Comparison of ENCODE assay signal across 21 cellular contexts in genomic region chr6:83758533-83758932, GRCh38. TPM values are rescaled to one million over a fixed set of nuclear protein-coding genes. Genes with fewer than 3 reads are reported as not detected.
DNase-seq lines count a peak whose midpoint lies in the region; ATAC-seq, FAIRE-seq and TF ChIP-seq lines count a peak whose summit lies in the region.
"Had no signal": no experiment of that assay in that cellular context is flagged by ENCODE, and none has a peak within 500 bp of the region (broad histone marks: within the 10 kb centered on the region; RNA-seq: fewer than 3 reads in every experiment).

No MANE protein-coding gene starts in this region.

- no peak for FAIRE-seq in H54 (lab: Jason Lieb, UNC)
- FAIRE-seq: GM12878, GM19239 had no signal

- TF ChIP-seq POLR2A in H54 (IDR thresholded peaks at IDR 0.05; ENCODE audit: low read depth, low read length), result no peak

- H3K9me3 ChIP-seq in right atrium auricular region, result peaks cover 0 to 18% of the 10 kb centered on the region in 2 donors
- H3K9me3 ChIP-seq: SJCRH30 had no signal

- H3K36me3 ChIP-seq in right atrium auricular region, result no peaks in the 10 kb centered on the region
- H3K36me3 ChIP-seq: SJCRH30 had no signal

- intact Hi-C loops in Right ventricle myocardium inferior (cut with DNase I), result no loop called here

- H3K27ac ChIP-seq in right atrium auricular region, result no peak overlapping the region
- H3K27ac ChIP-seq in VCaP, result 0 out of 2 replicates have a peak overlapping the region, but pooled peaks have one; percentile 3
- H3K27ac ChIP-seq: 22Rv1, C4-2B, KMS-11, RWPE1, SJCRH30 had no signal

- no peak overlapping the region for H3K4me3 ChIP-seq in right atrium auricular region
- H3K4me3 ChIP-seq: GM12878, GM23338, SJCRH30 had no signal

- POLR2A ChIA-PET in activated CD8-positive, alpha-beta T cell treated with anti-CD3 and anti-CD28 coated beads, Interleukin-2, amount 10 ng/mL, durations not matched to agents 7 days and 5 days (lab: Charles Lee), result no interaction called here
- POLR2A ChIA-PET in activated CD4-positive, alpha-beta T cell treated with anti-CD3 and anti-CD28 coated beads, Interleukin-2, amount 10 ng/mL, durations not matched to agents 7 days and 5 days (lab: Charles Lee), result no interaction called here

- ATAC-seq in Right ventricle myocardium inferior, result peak; percentile 13
- no peak for ATAC-seq in activated CD8-positive, alpha-beta T cell treated with anti-CD3 and anti-CD28 coated beads, Interleukin-2, amount 10 ng/mL, durations not matched to agents 7 days and 5 days
- ATAC-seq: GM12878, GM23338 had no signal

- no peaks in the 10 kb centered on the region for H3K4me1 ChIP-seq in right atrium auricular region
- H3K4me1 ChIP-seq: SJCRH30 had no signal

- CTCF ChIA-PET in activated CD8-positive, alpha-beta T cell treated with anti-CD3 and anti-CD28 coated beads, Interleukin-2, amount 10 ng/mL, durations not matched to agents 7 days and 5 days (lab: Charles Lee), result no interaction called here
- CTCF ChIA-PET in activated CD4-positive, alpha-beta T cell treated with anti-CD3 and anti-CD28 coated beads, Interleukin-2, amount 10 ng/mL, durations not matched to agents 7 days and 5 days (lab: Charles Lee), result no interaction called here

- DNase-seq in Right ventricle myocardium inferior (ENCODE audit: missing footprints) (no peak), right atrium auricular region (ENCODE audit: low spot score) (no peak), NCI-H1092 treated with DMSO at 0.1 percent for 48 hours (lab: John Stamatoyannopoulos, UW) (peak; percentile 74), NCI-H2171 treated with DMSO at 0.1 percent for 48 hours (lab: John Stamatoyannopoulos, UW) (peak; percentile 77), H54 (ENCODE audit: insufficient read length, low spot score) (no peak)
- no peak for DNase-seq in activated CD8-positive, alpha-beta T cell treated with anti-CD3 and anti-CD28 coated beads, Interleukin-2, amount 10 ng/mL, durations not matched to agents 7 days and 5 days
- DNase-seq in activated CD4-positive, alpha-beta T cell treated with anti-CD3 and anti-CD28 coated beads, Interleukin-2, amount 10 ng/mL, durations not matched to agents 7 days and 5 days, result no peak
- DNase-seq: AML-193, NCI-H146, NCI-H2107, NCI-H226, SJCRH30 had no signal

- no peak overlapping the region for H3K4me3 Mint-ChIP-seq in activated CD8-positive, alpha-beta T cell treated with anti-CD3 and anti-CD28 coated beads, Interleukin-2, amount 10 ng/mL, durations not matched to agents 7 days and 5 days
- no peak overlapping the region for H3K4me3 Mint-ChIP-seq in activated CD4-positive, alpha-beta T cell treated with anti-CD3 and anti-CD28 coated beads, Interleukin-2, amount 10 ng/mL, durations not matched to agents 7 days and 5 days
- H3K4me3 Mint-ChIP-seq: GM23338; T-helper 1 cell treated with Interleukin-12 subunit alpha and Interleukin-12 subunit beta and Interleukin-4 antibody, amounts not matched to agents 30 μg/mL and 1 μg/mL, for 36 hours had no signal

- no peaks in the 10 kb centered on the region for H3K27me3 Mint-ChIP-seq in activated CD8-positive, alpha-beta T cell treated with anti-CD3 and anti-CD28 coated beads, Interleukin-2, amount 10 ng/mL, durations not matched to agents 7 days and 5 days (ENCODE audit: low read depth)
- H3K27me3 Mint-ChIP-seq in activated CD4-positive, alpha-beta T cell treated with anti-CD3 and anti-CD28 coated beads, Interleukin-2, amount 10 ng/mL, durations not matched to agents 7 days and 5 days, result no peaks in the 10 kb centered on the region

- H3K27ac Mint-ChIP-seq in activated CD8-positive, alpha-beta T cell treated with anti-CD3 and anti-CD28 coated beads, Interleukin-2, amount 10 ng/mL, durations not matched to agents 7 days and 5 days, result no peak overlapping the region
- no peak overlapping the region for H3K27ac Mint-ChIP-seq in activated CD4-positive, alpha-beta T cell treated with anti-CD3 and anti-CD28 coated beads, Interleukin-2, amount 10 ng/mL, durations not matched to agents 7 days and 5 days
- H3K27ac Mint-ChIP-seq: GM23338; T-helper 1 cell treated with Interleukin-12 subunit alpha and Interleukin-12 subunit beta and Interleukin-4 antibody, amounts not matched to agents 30 μg/mL and 1 μg/mL, for 36 hours had no signal

- no peaks in the 10 kb centered on the region for H3K36me3 Mint-ChIP-seq in activated CD8-positive, alpha-beta T cell treated with anti-CD3 and anti-CD28 coated beads, Interleukin-2, amount 10 ng/mL, durations not matched to agents 7 days and 5 days (ENCODE audit: low read depth)
- no peaks in the 10 kb centered on the region for H3K36me3 Mint-ChIP-seq in activated CD4-positive, alpha-beta T cell treated with anti-CD3 and anti-CD28 coated beads, Interleukin-2, amount 10 ng/mL, durations not matched to agents 7 days and 5 days (ENCODE audit: low read depth)

- TF ChIP-seq CTCF in right atrium auricular region (IDR thresholded peaks at IDR 0.05) (no peak), VCaP (conservative IDR thresholded peaks at IDR 0.05) (no peak)

- H3K4me1 Mint-ChIP-seq in activated CD8-positive, alpha-beta T cell treated with anti-CD3 and anti-CD28 coated beads, Interleukin-2, amount 10 ng/mL, durations not matched to agents 7 days and 5 days (ENCODE audit: low read depth), result no peaks in the 10 kb centered on the region
- H3K4me1 Mint-ChIP-seq in activated CD4-positive, alpha-beta T cell treated with anti-CD3 and anti-CD28 coated beads, Interleukin-2, amount 10 ng/mL, durations not matched to agents 7 days and 5 days, result no peaks in the 10 kb centered on the region
- H3K4me1 Mint-ChIP-seq: GM23338 had no signal

- H3K9me3 Mint-ChIP-seq in activated CD8-positive, alpha-beta T cell treated with anti-CD3 and anti-CD28 coated beads, Interleukin-2, amount 10 ng/mL, durations not matched to agents 7 days and 5 days (ENCODE audit: insufficient read depth), result peaks cover 19% of the 10 kb centered on the region
- peaks cover 13% of the 10 kb centered on the region for H3K9me3 Mint-ChIP-seq in activated CD4-positive, alpha-beta T cell treated with anti-CD3 and anti-CD28 coated beads, Interleukin-2, amount 10 ng/mL, durations not matched to agents 7 days and 5 days

- no peaks in the 10 kb centered on the region for H3K27me3 ChIP-seq in right atrium auricular region
- H3K27me3 ChIP-seq: SJCRH30 had no signal

RNA-seq across cellular contexts. Expression of gene SNAP91, which starts 49.6 kb away (rescaled TPM):
- total RNA-seq in Right ventricle myocardium inferior (5.5 TPM), right atrium auricular region (under 1 TPM; 0.20 to 0.26 TPM)
- total RNA-seq in activated CD8-positive, alpha-beta T cell treated with anti-CD3 and anti-CD28 coated beads, Interleukin-2, amount 10 ng/mL, durations not matched to agents 7 days and 5 days, result not detected
- total RNA-seq in activated CD4-positive, alpha-beta T cell treated with anti-CD3 and anti-CD28 coated beads, Interleukin-2, amount 10 ng/mL, durations not matched to agents 7 days and 5 days, result not detected
- total RNA-seq: SJCRH30 had no signal

Comparison
In these comparisons a context has a peak if more than half of its experiments do, and no peak if none do; other contexts are left out.
1. DNase-seq: peak in NCI-H1092 treated with DMSO at 0.1 percent for 48 hours (single experiment) and NCI-H2171 treated with DMSO at 0.1 percent for 48 hours (single experiment); none in Right ventricle myocardium inferior (single experiment), right atrium auricular region (single experiment), activated CD8-positive, alpha-beta T cell treated with anti-CD3 and anti-CD28 coated beads, Interleukin-2, amount 10 ng/mL, durations not matched to agents 7 days and 5 days (single experiment), activated CD4-positive, alpha-beta T cell treated with anti-CD3 and anti-CD28 coated beads, Interleukin-2, amount 10 ng/mL, durations not matched to agents 7 days and 5 days (single experiment) and H54 (single experiment).